Comparison of ENCODE assay signal across 17 cellular contexts in genomic region chr11:93846411-93846810, GRCh38. TPM values are rescaled to one million over a fixed set of nuclear protein-coding genes. Genes with fewer than 3 reads are reported as not detected.
DNase-seq lines count a peak whose midpoint lies in the region; TF ChIP-seq lines count a peak whose summit lies in the region.
"Had no signal": no experiment of that assay in that cellular context is flagged by ENCODE, and none has a peak within 500 bp of the region (broad histone marks: within the 10 kb centered on the region; RNA-seq: fewer than 3 reads in every experiment).

No MANE protein-coding gene starts in this region.

- TF ChIP-seq CTCF in fibroblast of the aortic adventitia (IDR thresholded peaks at IDR 0.05; ENCODE audit: insufficient read depth, low read length) = no peak

- H3K4me3 ChIP-seq in adipocyte (ENCODE audit: low read length) (no peak overlapping the region), fibroblast of the aortic adventitia (ENCODE audit: low read depth, low read length) (no peak overlapping the region), skeletal muscle satellite cell (ENCODE audit: low read length) (no peak overlapping the region)

- H3K27me3 ChIP-seq in adipocyte (replicated peaks; ENCODE audit: control insufficient read depth, insufficient read depth, low read length) (no peaks in the 10 kb centered on the region), skeletal muscle satellite cell (ENCODE audit: control insufficient read depth, insufficient read depth, low read length) (no peaks in the 10 kb centered on the region)

- H3K9ac ChIP-seq in adipocyte (ENCODE audit: low read length) (no peak overlapping the region), skeletal muscle satellite cell (ENCODE audit: low read depth, low read length) (no peak overlapping the region)

- peak; percentile 51 for DNase-seq in HCEC 1CT
- peak; percentile 27 for DNase-seq in adipocyte (ENCODE audit: low read depth)
- DNase-seq in fibroblast of the aortic adventitia (ENCODE audit: low read depth) = peak; percentile 31
- DNase-seq in activated naive CD4-positive, alpha-beta T cell (lab: John Stamatoyannopoulos, UW) = no peak
- no peak for DNase-seq in LoVo (ENCODE audit: low spot score)
- no peak for DNase-seq in mucosa of gallbladder (ENCODE audit: low spot score)
- no peak for DNase-seq in RPMI8226
- DNase-seq: Caco-2, KG1, MM.1S, NCI-H1105, NCI-H187 treated with DMSO at 0.1 percent for 48 hours, NCI-H2171, NCI-H82, SIG-M5 had no signal

- peak overlapping the region; percentile 34 for H3K4me2 ChIP-seq in skeletal muscle satellite cell (ENCODE audit: low read length)

- H3K36me3 ChIP-seq in adipocyte (ENCODE audit: control insufficient read depth, insufficient read depth, low read length, severe bottlenecking) (no peaks in the 10 kb centered on the region), skeletal muscle satellite cell (ENCODE audit: insufficient read depth, low read length) (no peaks in the 10 kb centered on the region)

- no peaks in the 10 kb centered on the region for H3K9me3 ChIP-seq in adipocyte (ENCODE audit: control insufficient read depth, low read length)
- no peaks in the 10 kb centered on the region for H3K9me3 ChIP-seq in skeletal muscle satellite cell (replicated peaks; ENCODE audit: low read length)
- H3K9me3 ChIP-seq: Caco-2 had no signal

- H3K4me1 ChIP-seq in adipocyte (ENCODE audit: control insufficient read depth, insufficient read depth, low read length) = no peaks in the 10 kb centered on the region
- H3K4me1 ChIP-seq in skeletal muscle satellite cell (ENCODE audit: control insufficient read depth, insufficient read depth, low read length) = peaks cover 32% of the 10 kb centered on the region

RNA-seq across cellular contexts. Expression of gene VSTM5, which starts 4.0 kb away (rescaled TPM):
- total RNA-seq in fibroblast of the aortic adventitia (ENCODE audit: low replicate concordance) (0.18 and 0.25 TPM in 2 replicates), mucosa of gallbladder (1.8 TPM)
- 0.25 TPM in 1 of 2 replicates, not detected in the other for total RNA-seq in skeletal muscle satellite cell (2012; rRNA removed)
- total RNA-seq: NCI-H460 had no signal

Comparison
In these comparisons a context has a peak if more than half of its experiments do, and no peak if none do; other contexts are left out.
1. DNase-seq: peak in HCEC 1CT (single experiment), adipocyte (single experiment) and fibroblast of the aortic adventitia (single experiment); none in activated naive CD4-positive, alpha-beta T cell (0 of 4), LoVo (single experiment), mucosa of gallbladder (single experiment) and RPMI8226 (single experiment).